10 cellular contexts compared by ENCODE assay signal in genomic region chr5:142280066-142281011, GRCh38. TPM values are rescaled to one million over a fixed set of nuclear protein-coding genes. Genes with fewer than 3 reads are reported as not detected.
A peak's percentile ranks its signal among the peaks of the same experiment; 100 is the strongest.
DNase-seq lines count a peak whose midpoint lies in the region; ATAC-seq and TF ChIP-seq lines count a peak whose summit lies in the region.
"Had no signal": no experiment of that assay in that cellular context is flagged by ENCODE, and none has a peak within 500 bp of the region (broad histone marks: within the 10 kb centered on the region; RNA-seq: fewer than 3 reads in every experiment).

No MANE protein-coding gene starts in this region.

- no peaks in the 10 kb centered on the region for H3K36me3 Mint-ChIP-seq in neural crest cell (ENCODE audit: low read depth)
- H3K36me3 Mint-ChIP-seq in activated CD4-positive, alpha-beta T cell treated with anti-CD3 and anti-CD28 coated beads, Interleukin-2, amount 10 ng/mL, durations not matched to agents 24 days and 14 days (ENCODE audit: low read depth) = no peaks in the 10 kb centered on the region
- H3K36me3 Mint-ChIP-seq: activated naive CD8-positive, alpha-beta T cell treated with anti-CD3 and anti-CD28 coated beads, Interleukin-2, amount 10 ng/mL, durations not matched to agents 7 days and 5 days had no signal

- peak overlapping the region in 1 of 4 donors; percentile 48 for H3K27ac ChIP-seq in tibial nerve

- H3K4me3 Mint-ChIP-seq in neural crest cell = peak overlapping the region; percentile 41
- H3K4me3 Mint-ChIP-seq in activated CD4-positive, alpha-beta T cell treated with anti-CD3 and anti-CD28 coated beads, Interleukin-2, amount 10 ng/mL, durations not matched to agents 24 days and 14 days = no peak overlapping the region
- H3K4me3 Mint-ChIP-seq: activated naive CD8-positive, alpha-beta T cell treated with anti-CD3 and anti-CD28 coated beads, Interleukin-2, amount 10 ng/mL, durations not matched to agents 7 days and 5 days; B cell had no signal

- peaks cover 47% of the 10 kb centered on the region for H3K4me1 Mint-ChIP-seq in neural crest cell
- H3K4me1 Mint-ChIP-seq in activated CD4-positive, alpha-beta T cell treated with anti-CD3 and anti-CD28 coated beads, Interleukin-2, amount 10 ng/mL, durations not matched to agents 24 days and 14 days = no peaks in the 10 kb centered on the region
- H3K4me1 Mint-ChIP-seq: activated naive CD8-positive, alpha-beta T cell treated with anti-CD3 and anti-CD28 coated beads, Interleukin-2, amount 10 ng/mL, durations not matched to agents 7 days and 5 days; B cell had no signal

- no peaks in the 10 kb centered on the region for H3K9me3 Mint-ChIP-seq in neural crest cell
- no peaks in the 10 kb centered on the region for H3K9me3 Mint-ChIP-seq in activated CD4-positive, alpha-beta T cell treated with anti-CD3 and anti-CD28 coated beads, Interleukin-2, amount 10 ng/mL, durations not matched to agents 24 days and 14 days
- H3K9me3 Mint-ChIP-seq: activated naive CD8-positive, alpha-beta T cell treated with anti-CD3 and anti-CD28 coated beads, Interleukin-2, amount 10 ng/mL, durations not matched to agents 7 days and 5 days had no signal

- H3K9me3 ChIP-seq in BE2C (no peaks in the 10 kb centered on the region), tibial nerve (no peaks in the 10 kb centered on the region)

- H3K4me3 ChIP-seq in BE2C (ENCODE audit: low read depth, low read length) = no peak overlapping the region
- H3K4me3 ChIP-seq in tibial nerve = no peak overlapping the region

- 47 to 48% methylated on average over 17 of the region's 17 CpGs for WGBS in tibial nerve, 2 donors

- no peak for TF ChIP-seq POLR2A in tibial nerve (IDR thresholded peaks at IDR 0.05)

- H3K36me3 ChIP-seq in BE2C (no peaks in the 10 kb centered on the region), tibial nerve (no peaks in the 10 kb centered on the region)

- DNase-seq in BE2C (peak; percentile 74), cardiac septum (ENCODE audit: low spot score) (peak; percentile 84), neural crest cell (ENCODE audit: low read depth, low spot score) (peak; percentile 53), tibial nerve (ENCODE audit: low spot score in 2 of 2) (no peak), NCI-H774 (lab: John Stamatoyannopoulos, UW) (no peak)
- no peak for DNase-seq in activated CD4-positive, alpha-beta T cell treated with anti-CD3 and anti-CD28 coated beads, Interleukin-2, amount 10 ng/mL, durations not matched to agents 24 days and 14 days
- DNase-seq: activated naive CD8-positive, alpha-beta T cell treated with anti-CD3 and anti-CD28 coated beads, Interleukin-2, amount 10 ng/mL, durations not matched to agents 7 days and 5 days had no signal

- intact Hi-C loops in cardiac septum (cut with DNase I) = loop anchor here (5.0 to 10.0 kb wide), 2 partner anchors 37 to 126 kb away; no protein-coding TSS in a partner anchor
- intact Hi-C loops in activated CD4-positive, alpha-beta T cell treated with anti-CD3 and anti-CD28 coated beads, Interleukin-2, amount 10 ng/mL, durations not matched to agents 24 days and 14 days (cut with micrococcal nuclease) = no loop called here

- H3K4me1 ChIP-seq in BE2C = peaks cover 14% of the 10 kb centered on the region
- peaks cover 0 to 5% (median 0%) of the 10 kb centered on the region in 4 donors for H3K4me1 ChIP-seq in tibial nerve

- TF ChIP-seq EP300 in tibial nerve (IDR thresholded peaks at IDR 0.05) = no peak

- H3K27me3 ChIP-seq in BE2C (no peaks in the 10 kb centered on the region), tibial nerve (no peaks in the 10 kb centered on the region)

- peak overlapping the region; percentile 94 for H3K27ac Mint-ChIP-seq in neural crest cell (ENCODE audit: unreplicated experiment)
- no peak overlapping the region for H3K27ac Mint-ChIP-seq in activated CD4-positive, alpha-beta T cell treated with anti-CD3 and anti-CD28 coated beads, Interleukin-2, amount 10 ng/mL, durations not matched to agents 24 days and 14 days
- H3K27ac Mint-ChIP-seq: activated naive CD8-positive, alpha-beta T cell treated with anti-CD3 and anti-CD28 coated beads, Interleukin-2, amount 10 ng/mL, durations not matched to agents 7 days and 5 days; B cell had no signal

- ATAC-seq in SK-N-SH treated with all-trans-retinoic acid at 6 μM for 48 hours (peak; percentile 62; the same call in 2 of the 3 replicates), HG03521 (IDR thresholded peaks at IDR 0.05; ENCODE audit: unreplicated experiment) (no peak)

- no peak for TF ChIP-seq CTCF in BE2C (IDR thresholded peaks at IDR 0.05; ENCODE audit: low read depth, low read length)
- TF ChIP-seq CTCF in neural crest cell (conservative IDR thresholded peaks at IDR 0.05) = no peak
- no peak for TF ChIP-seq CTCF in tibial nerve (IDR thresholded peaks at IDR 0.05)

- no peaks in the 10 kb centered on the region for H3K27me3 Mint-ChIP-seq in neural crest cell (ENCODE audit: low read depth)
- H3K27me3 Mint-ChIP-seq in activated CD4-positive, alpha-beta T cell treated with anti-CD3 and anti-CD28 coated beads, Interleukin-2, amount 10 ng/mL, durations not matched to agents 24 days and 14 days = no peaks in the 10 kb centered on the region
- H3K27me3 Mint-ChIP-seq: B cell had no signal

TF ChIP-seq in SK-N-SH treated with all-trans-retinoic acid at 6 μM for 48 hours, 23 proteins besides CTCF, POLR2A, EP300 and RAD21 (continues in another document):
- TF ChIP-seq TOX (CRISPR knock-in tag; IDR thresholded peaks at IDR 0.05; ENCODE audit: borderline replicate concordance) (no peak), ZNF565 (CRISPR knock-in tag; conservative IDR thresholded peaks at IDR 0.05; ENCODE audit: low read depth) (no peak), RARB (CRISPR knock-in tag; IDR thresholded peaks at IDR 0.05) (no peak), CSRNP3 (CRISPR knock-in tag; IDR thresholded peaks at IDR 0.05) (no peak), TCF4 (CRISPR knock-in tag; IDR thresholded peaks at IDR 0.05; ENCODE audit: borderline replicate concordance) (no peak), ZNF8 (CRISPR knock-in tag; IDR thresholded peaks at IDR 0.05) (no peak), PPARA (CRISPR knock-in tag; IDR thresholded peaks at IDR 0.05; ENCODE audit: borderline replicate concordance) (no peak), BACH2 (CRISPR knock-in tag; IDR thresholded peaks at IDR 0.05; ENCODE audit: borderline replicate concordance) (no peak), TSHZ2 (CRISPR knock-in tag; IDR thresholded peaks at IDR 0.05) (no peak), ZFP3 (CRISPR knock-in tag; IDR thresholded peaks at IDR 0.05) (no peak), ZFP30 (CRISPR knock-in tag; IDR thresholded peaks at IDR 0.05) (no peak)
- TF ChIP-seq, protein P1, sequence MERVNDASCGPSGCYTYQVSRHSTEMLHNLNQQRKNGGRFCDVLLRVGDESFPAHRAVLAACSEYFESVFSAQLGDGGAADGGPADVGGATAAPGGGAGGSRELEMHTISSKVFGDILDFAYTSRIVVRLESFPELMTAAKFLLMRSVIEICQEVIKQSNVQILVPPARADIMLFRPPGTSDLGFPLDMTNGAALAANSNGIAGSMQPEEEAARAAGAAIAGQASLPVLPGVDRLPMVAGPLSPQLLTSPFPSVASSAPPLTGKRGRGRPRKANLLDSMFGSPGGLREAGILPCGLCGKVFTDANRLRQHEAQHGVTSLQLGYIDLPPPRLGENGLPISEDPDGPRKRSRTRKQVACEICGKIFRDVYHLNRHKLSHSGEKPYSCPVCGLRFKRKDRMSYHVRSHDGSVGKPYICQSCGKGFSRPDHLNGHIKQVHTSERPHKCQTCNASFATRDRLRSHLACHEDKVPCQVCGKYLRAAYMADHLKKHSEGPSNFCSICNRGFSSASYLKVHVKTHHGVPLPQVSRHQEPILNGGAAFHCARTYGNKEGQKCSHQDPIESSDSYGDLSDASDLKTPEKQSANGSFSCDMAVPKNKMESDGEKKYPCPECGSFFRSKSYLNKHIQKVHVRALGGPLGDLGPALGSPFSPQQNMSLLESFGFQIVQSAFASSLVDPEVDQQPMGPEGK (CRISPR knock-in tag; IDR thresholded peaks at IDR 0.05; ENCODE audit: borderline replicate concordance) = no peak

RNA-seq across cellular contexts. Expression of gene SPRY4, which starts 44.5 kb away (rescaled TPM):
- 166 TPM for polyA plus RNA-seq in BE2C (2012; ENCODE audit: insufficient read depth, insufficient read length, low read depth)
- total RNA-seq in cardiac septum = 20.6 TPM
- 42.1 and 44.2 TPM in 2 replicates for total RNA-seq in neural crest cell
- total RNA-seq in tibial nerve = 10 to 100 TPM in 3 of 4 donors, 1 to 10 TPM in 1; 5.1 to 30.9 (median 17.9) TPM
- total RNA-seq in activated CD4-positive, alpha-beta T cell treated with anti-CD3 and anti-CD28 coated beads, Interleukin-2, amount 10 ng/mL, durations not matched to agents 24 days and 14 days = 1.4 and 1.5 TPM in 2 replicates
- total RNA-seq: B cell had no signal

Comparison
In these comparisons a context has a peak if more than half of its experiments do, and no peak if none do; other contexts are left out.
1. DNase-seq: peak in BE2C (single experiment), cardiac septum (single experiment) and neural crest cell (single experiment); none in tibial nerve (0 of 2), activated CD4-positive, alpha-beta T cell treated with anti-CD3 and anti-CD28 coated beads, Interleukin-2, amount 10 ng/mL, durations not matched to agents 24 days and 14 days (single experiment) and NCI-H774 (single experiment).